In the genomic region with DNA sequence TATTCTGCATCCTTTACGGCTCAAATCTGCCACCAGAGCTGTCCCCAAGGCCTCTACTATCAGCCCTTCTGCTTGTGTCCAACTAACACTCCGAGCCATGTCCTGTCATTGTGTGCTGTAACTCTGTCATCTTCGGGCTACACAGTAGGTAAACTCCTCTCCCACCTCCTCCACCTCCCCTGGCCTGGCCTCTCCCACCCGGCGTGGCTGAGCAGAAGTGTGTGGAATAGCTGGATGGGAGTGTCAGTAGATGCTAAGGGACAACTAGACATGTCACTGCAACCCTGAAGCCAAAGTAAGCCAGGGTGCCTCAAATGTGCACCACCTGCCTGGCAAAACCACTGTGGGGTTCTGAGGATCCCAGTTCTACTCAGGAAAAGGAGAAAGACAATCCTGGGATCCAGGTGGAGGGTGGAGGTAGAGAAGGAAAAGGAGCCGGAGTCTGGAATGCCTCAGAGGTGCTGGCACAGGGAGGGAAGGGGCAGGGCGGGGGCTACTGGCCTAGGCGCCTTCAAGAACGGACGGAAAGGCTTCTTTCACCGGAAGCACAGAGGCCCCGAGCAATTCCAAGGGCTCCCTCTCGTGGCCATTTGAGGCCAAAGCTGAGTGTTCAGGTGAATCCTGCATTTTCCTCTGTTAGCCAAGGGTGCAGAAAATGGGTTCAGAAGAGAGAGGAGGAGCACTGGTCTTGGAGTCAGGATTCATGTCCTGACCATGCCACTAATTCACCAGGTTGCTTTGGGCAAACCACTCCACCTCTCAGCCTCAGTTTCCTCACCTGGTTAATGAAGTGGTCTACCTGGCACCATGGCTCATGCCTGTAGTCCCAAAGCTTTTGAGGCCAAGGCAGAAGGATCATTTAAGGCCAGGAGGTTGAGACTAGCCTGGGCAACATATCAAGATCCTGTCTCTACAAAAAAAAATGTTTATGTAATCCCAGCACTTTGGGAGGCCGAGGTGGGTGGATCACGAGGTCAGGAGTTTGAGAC, we compare ENCODE assay signal across 8 cellular contexts. TPM values are rescaled to one million over a fixed set of nuclear protein-coding genes. Genes with fewer than 3 reads are reported as not detected.
A peak's percentile ranks its signal among the peaks of the same experiment; 100 is the strongest.
DNase-seq lines count a peak whose midpoint lies in the region; ATAC-seq and TF ChIP-seq lines count a peak whose summit lies in the region.
"Had no signal": no experiment of that assay in that cellular context is flagged by ENCODE, and none has a peak within 500 bp of the region (broad histone marks: within the 10 kb centered on the region; RNA-seq: fewer than 3 reads in every experiment).

No MANE protein-coding gene starts in this region.

- 50 to 54% methylated on average over 15 of the region's 15 CpGs for WGBS in tibial nerve, 2 donors

- H3K9me3 Mint-ChIP-seq in activated CD4-positive, alpha-beta memory T cell treated with anti-CD3 and anti-CD28 coated beads, Interleukin-2, amount 10 ng/mL, durations not matched to agents 7 days and 5 days = no peaks in the 10 kb centered on the region
- no peaks in the 10 kb centered on the region for H3K9me3 Mint-ChIP-seq in naive thymus-derived CD8-positive, alpha-beta T cell
- H3K9me3 Mint-ChIP-seq: central memory CD8-positive, alpha-beta T cell had no signal

- no peak overlapping the region for H3K4me3 ChIP-seq in epithelial cell of proximal tubule (ENCODE audit: low read depth, low read length)
- H3K4me3 ChIP-seq in tibial nerve = no peak overlapping the region

- TF ChIP-seq EP300 in tibial nerve (IDR thresholded peaks at IDR 0.05) = no peak

- peak; percentile 64 for ATAC-seq in HG02943 (IDR thresholded peaks at IDR 0.05; ENCODE audit: low read depth, unreplicated experiment)
- peak; percentile 52 to 56 for ATAC-seq in naive thymus-derived CD8-positive, alpha-beta T cell

- H3K36me3 ChIP-seq in tibial nerve = no peaks in the 10 kb centered on the region

- no peak overlapping the region for H3K4me3 Mint-ChIP-seq in activated CD4-positive, alpha-beta memory T cell treated with anti-CD3 and anti-CD28 coated beads, Interleukin-2, amount 10 ng/mL, durations not matched to agents 7 days and 5 days
- no peak overlapping the region for H3K4me3 Mint-ChIP-seq in naive thymus-derived CD8-positive, alpha-beta T cell
- H3K4me3 Mint-ChIP-seq: central memory CD8-positive, alpha-beta T cell had no signal

- H3K27me3 Mint-ChIP-seq in activated CD4-positive, alpha-beta memory T cell treated with anti-CD3 and anti-CD28 coated beads, Interleukin-2, amount 10 ng/mL, durations not matched to agents 7 days and 5 days = peaks cover 18% of the 10 kb centered on the region
- H3K27me3 Mint-ChIP-seq in naive thymus-derived CD8-positive, alpha-beta T cell = peaks cover 8 to 36% (median 15%) of the 10 kb centered on the region in 5 donors

- H3K4me1 Mint-ChIP-seq in activated CD4-positive, alpha-beta memory T cell treated with anti-CD3 and anti-CD28 coated beads, Interleukin-2, amount 10 ng/mL, durations not matched to agents 7 days and 5 days = peaks cover 3% of the 10 kb centered on the region
- H3K4me1 Mint-ChIP-seq in naive thymus-derived CD8-positive, alpha-beta T cell = peaks cover 0 to 2% (median under 1%) of the 10 kb centered on the region in 4 donors
- H3K4me1 Mint-ChIP-seq: central memory CD8-positive, alpha-beta T cell had no signal

- H3K27ac Mint-ChIP-seq in activated CD4-positive, alpha-beta memory T cell treated with anti-CD3 and anti-CD28 coated beads, Interleukin-2, amount 10 ng/mL, durations not matched to agents 7 days and 5 days = no peak overlapping the region
- H3K27ac Mint-ChIP-seq in naive thymus-derived CD8-positive, alpha-beta T cell = peak overlapping the region in 2 of 10 donors; percentile 3 to 40

- H3K4me1 ChIP-seq in tibial nerve = no peaks in the 10 kb centered on the region

- peak; percentile 32 for DNase-seq in NCI-H524 treated with DMSO at 0.1 percent for 48 hours (lab: John Stamatoyannopoulos, UW)
- peak; percentile 77 for DNase-seq in activated CD4-positive, alpha-beta memory T cell treated with anti-CD3 and anti-CD28 coated beads, Interleukin-2, amount 10 ng/mL, durations not matched to agents 7 days and 5 days
- DNase-seq in epithelial cell of proximal tubule (ENCODE audit: low read depth) = peak; percentile 1
- DNase-seq in naive thymus-derived CD8-positive, alpha-beta T cell = peak in 7 of 10 donors; percentile 6 to 42 (median 26)
- DNase-seq in tibial nerve (ENCODE audit: low spot score in 2 of 2) = peak in 1 of 2 donors; percentile 40

- POLR2A ChIA-PET in activated CD4-positive, alpha-beta memory T cell treated with anti-CD3 and anti-CD28 coated beads, Interleukin-2, amount 10 ng/mL, durations not matched to agents 7 days and 5 days (lab: Charles Lee) = no interaction called here
- POLR2A ChIA-PET in naive thymus-derived CD8-positive, alpha-beta T cell (lab: Charles Lee) = no interaction called here

- H3K27ac ChIP-seq in tibial nerve = no peak overlapping the region

- H3K36me3 Mint-ChIP-seq in activated CD4-positive, alpha-beta memory T cell treated with anti-CD3 and anti-CD28 coated beads, Interleukin-2, amount 10 ng/mL, durations not matched to agents 7 days and 5 days (ENCODE audit: low read depth) = no peaks in the 10 kb centered on the region
- no peaks in the 10 kb centered on the region for H3K36me3 Mint-ChIP-seq in naive thymus-derived CD8-positive, alpha-beta T cell

- TF ChIP-seq POLR2A in tibial nerve (IDR thresholded peaks at IDR 0.05) = no peak

- H3K27me3 ChIP-seq in tibial nerve = peaks cover 0 to 14% of the 10 kb centered on the region in 2 donors

- peak; percentile 72 for TF ChIP-seq CTCF in GM12801 (IDR thresholded peaks at IDR 0.05; ENCODE audit: extremely low read depth, insufficient read length)
- peak; percentile 86 for TF ChIP-seq CTCF in epithelial cell of proximal tubule (conservative IDR thresholded peaks at IDR 0.05; ENCODE audit: low read depth, low read length)
- peak; percentile 43 to 61 (median 53) for TF ChIP-seq CTCF in tibial nerve (IDR thresholded peaks at IDR 0.05)

- H3K9me3 ChIP-seq in tibial nerve = no peaks in the 10 kb centered on the region

- CTCF ChIA-PET in activated CD4-positive, alpha-beta memory T cell treated with anti-CD3 and anti-CD28 coated beads, Interleukin-2, amount 10 ng/mL, durations not matched to agents 7 days and 5 days (lab: Charles Lee) = interaction anchor here (1.0 to 3.3 kb wide), 8 partner anchors 8 to 252 kb away, joined by 3 to 13 read pairs (median 4); no protein-coding TSS in a partner anchor

RNA-seq across cellular contexts. Expression of a gene that starts 20.5 kb away (rescaled TPM):
- not detected for total RNA-seq in activated CD4-positive, alpha-beta memory T cell treated with anti-CD3 and anti-CD28 coated beads, Interleukin-2, amount 10 ng/mL, durations not matched to agents 7 days and 5 days
- total RNA-seq in epithelial cell of proximal tubule (not detected in 2 replicates), tibial nerve (not detected)
- not detected for total RNA-seq in naive thymus-derived CD8-positive, alpha-beta T cell
- not detected for polyA plus RNA-seq in naive thymus-derived CD8-positive, alpha-beta T cell
